Comparison of ENCODE assay signal across 14 cellular contexts in genomic region chr10:80171248-80171660, GRCh38. TPM values are rescaled to one million over a fixed set of nuclear protein-coding genes. Genes with fewer than 3 reads are reported as not detected.
A peak's percentile ranks its signal among the peaks of the same experiment; 100 is the strongest.
DNase-seq lines count a peak whose midpoint lies in the region; ATAC-seq and TF ChIP-seq lines count a peak whose summit lies in the region.
"Had no signal": no experiment of that assay in that cellular context is flagged by ENCODE, and none has a peak within 500 bp of the region (broad histone marks: within the 10 kb centered on the region; RNA-seq: fewer than 3 reads in every experiment).

No MANE protein-coding gene starts in this region.

- H3K27ac Mint-ChIP-seq in T-cell = peak overlapping the region; percentile 23 to 66

- ATAC-seq in T-cell (replicated peaks in 1 of 4) (no peak), lung (ENCODE audit: insufficient read depth, low FRiP score) (peak; percentile 49), upper lobe of left lung (ENCODE audit: low FRiP score in 2 of 2) (peak in 1 of 2 donors; percentile 77), HG03280 (IDR thresholded peaks at IDR 0.05; ENCODE audit: unreplicated experiment) (no peak)
- ATAC-seq: gastroesophageal sphincter had no signal

- H3K4me2 ChIP-seq in mammary epithelial cell (ENCODE audit: insufficient read depth, low read depth, low read length) = no peak overlapping the region

- H3K4me1 Mint-ChIP-seq in T-cell = peaks cover 12 to 24% (median 23%) of the 10 kb centered on the region in 3 donors

- CTCF ChIA-PET in mammary epithelial cell (lab: Charles Lee; ENCODE audit: low non-redundant PET) = no interaction called here
- CTCF ChIA-PET in T-cell (lab: Charles Lee) = no interaction called here

- no peak overlapping the region for H3K4me3 Mint-ChIP-seq in T-cell

- H3K36me3 ChIP-seq in breast epithelium (no peaks in the 10 kb centered on the region), mammary epithelial cell (ENCODE audit: insufficient read depth, low read length) (no peaks in the 10 kb centered on the region), lung (ENCODE audit: control insufficient read depth in 2 of 2, insufficient read depth in 2 of 2, low read length in 2 of 2) (peaks cover 0 to 54% of the 10 kb centered on the region in 2 donors), upper lobe of left lung (peaks cover 0 to 65% (median 29%) of the 10 kb centered on the region in 4 donors)
- H3K36me3 ChIP-seq: ovary had no signal

- TF ChIP-seq CTCF in breast epithelium (IDR thresholded peaks at IDR 0.05) = no peak
- no peak for TF ChIP-seq CTCF in mammary epithelial cell (conservative IDR thresholded peaks at IDR 0.05 in 1 of 2, IDR thresholded peaks at IDR 0.05 in 1 of 2; ENCODE audit: extremely low read depth in 1 of 2, insufficient read depth in 1 of 2, low read depth in 1 of 2, low read length in 2 of 2)
- no peak for TF ChIP-seq CTCF in lung (IDR thresholded peaks at IDR 0.05; ENCODE audit: control extremely low read depth, extremely low read depth)
- TF ChIP-seq CTCF in upper lobe of left lung (IDR thresholded peaks at IDR 0.05) = no peak

- peaks cover 15% of the 10 kb centered on the region for H3K36me3 Mint-ChIP-seq in T-cell

- peaks cover 3% of the 10 kb centered on the region for H4K20me1 ChIP-seq in mammary epithelial cell (ENCODE audit: insufficient read depth, low read length)

- H3K27me3 Mint-ChIP-seq in T-cell = no peaks in the 10 kb centered on the region

- H3K4me1 ChIP-seq in breast epithelium = no peaks in the 10 kb centered on the region
- H3K4me1 ChIP-seq in mammary epithelial cell (ENCODE audit: insufficient read depth, low read length) = peaks cover 5% of the 10 kb centered on the region
- H3K4me1 ChIP-seq in lung (ENCODE audit: control insufficient read depth in 2 of 2, insufficient read depth in 2 of 2, low read length in 2 of 2) = peaks cover 0 to 34% of the 10 kb centered on the region in 2 donors
- peaks cover 37 to 75% (median 39%) of the 10 kb centered on the region in 4 donors for H3K4me1 ChIP-seq in upper lobe of left lung

- no peaks in the 10 kb centered on the region for H3K9me3 Mint-ChIP-seq in T-cell

- peaks cover 53% of the 10 kb centered on the region for H3K79me2 ChIP-seq in mammary epithelial cell (ENCODE audit: insufficient read depth, low read length)

- dilution Hi-C loops in mammary epithelial cell (cut with HindIII; ENCODE audit: low sequenced_read_pairs) = no loop called here

- H3K27ac ChIP-seq in breast epithelium (peak overlapping the region; percentile 58 to 74), mammary epithelial cell (ENCODE audit: insufficient read depth, low read depth, low read length) (no peak overlapping the region), lung (ENCODE audit: low read depth in 1 of 2, low read length in 1 of 2) (peak overlapping the region in 1 of 2 donors; percentile 79), upper lobe of left lung (peak overlapping the region; percentile 33 to 69 (median 53))
- H3K27ac ChIP-seq: ovary had no signal

- TF ChIP-seq EP300 in upper lobe of left lung (IDR thresholded peaks at IDR 0.05) = peak in 1 of 4 donors; percentile 7

- BruUV-seq in mammary epithelial cell (replicated peaks; lab: Mats Ljungman, UMichigan) = no TSS peak

- H3K9ac ChIP-seq in mammary epithelial cell (ENCODE audit: insufficient read depth, low read length) = no peak overlapping the region

- TF ChIP-seq POLR2A in breast epithelium (IDR thresholded peaks at IDR 0.05) (no peak), upper lobe of left lung (IDR thresholded peaks at IDR 0.05) (no peak)

- no peaks in the 10 kb centered on the region for H3K27me3 ChIP-seq in breast epithelium
- no peaks in the 10 kb centered on the region for H3K27me3 ChIP-seq in mammary epithelial cell (ENCODE audit: insufficient read depth, low read length)
- no peaks in the 10 kb centered on the region for H3K27me3 ChIP-seq in lung (ENCODE audit: control insufficient read depth, insufficient read depth)
- H3K27me3 ChIP-seq in upper lobe of left lung = no peaks in the 10 kb centered on the region
- H3K27me3 ChIP-seq: gastroesophageal sphincter, MG63, ovary had no signal

- H3K4me3 ChIP-seq in breast epithelium (no peak overlapping the region), mammary epithelial cell (replicated peaks in 1 of 3; ENCODE audit: insufficient read depth in 1 of 3, low read depth in 2 of 3, low read length in 3 of 3) (no peak overlapping the region), lung (no peak overlapping the region), upper lobe of left lung (no peak overlapping the region)
- H3K4me3 ChIP-seq: gastroesophageal sphincter, MG63, ovary had no signal

- no peaks in the 10 kb centered on the region for H3K9me3 ChIP-seq in breast epithelium
- H3K9me3 ChIP-seq in mammary epithelial cell (replicated peaks; ENCODE audit: insufficient read depth, low read length) = no peaks in the 10 kb centered on the region
- H3K9me3 ChIP-seq in lung (ENCODE audit: control insufficient read depth in 2 of 2, insufficient read depth in 1 of 2, low read length in 1 of 2) = no peaks in the 10 kb centered on the region
- no peaks in the 10 kb centered on the region for H3K9me3 ChIP-seq in upper lobe of left lung
- H3K9me3 ChIP-seq: gastroesophageal sphincter, MG63, ovary had no signal

- DNase-seq in breast epithelium (ENCODE audit: low spot score in 2 of 2) = peak in 1 of 2 donors; percentile 41
- no peak for DNase-seq in mammary epithelial cell
- no peak for DNase-seq in T-cell
- DNase-seq in lung (ENCODE audit: low spot score) = peak; percentile 64
- DNase-seq in upper lobe of left lung = peak in 1 of 2 donors; percentile 88
- no peak for DNase-seq in hippocampal formation (lab: John Stamatoyannopoulos, UW)
- no peak for DNase-seq in iPS-NIHi11 (ENCODE audit: low spot score)
- DNase-seq: activated CD8-positive, alpha-beta memory T cell treated with anti-CD3 and anti-CD28 coated beads for 24 hours; MG63; NCI-H446 treated with DMSO at 0.1 percent for 48 hours; ovary; T-helper 9 cell had no signal

- intact Hi-C loops in breast epithelium (cut with DNase I; ENCODE audit: low total_unique reads) = no loop called here
- intact Hi-C loops in mammary epithelial cell (cut with micrococcal nuclease) = no loop called here

- POLR2A ChIA-PET in T-cell (lab: Charles Lee) = no interaction called here

- no peak overlapping the region for H2AFZ ChIP-seq in mammary epithelial cell (ENCODE audit: low read depth, low read length)

- 93% methylated on average over 7 of the region's 7 CpGs for WGBS in mammary epithelial cell (ENCODE audit: low coverage, missing lambda C conversion rate)
- WGBS in lung, 2 donors = 76 to 88% methylated on average over 7 of the region's 7 CpGs
- 71 to 80% methylated on average over 7 of the region's 7 CpGs for WGBS in upper lobe of left lung, 2 donors

- in situ Hi-C loops in mammary epithelial cell (cut with MboI; ENCODE audit: low sequenced_read_pairs in 2 of 2) = no loop called here

RNA-seq across cellular contexts. Expression of gene ANXA11, which starts 34.1 kb away (rescaled TPM):
- total RNA-seq in breast epithelium = 100 to 1,000 TPM in 1 of 3 donors, 10 to 100 TPM in 2; 83.3 to 102 (median 93.4) TPM
- total RNA-seq in mammary epithelial cell = 100 to 1,000 TPM in 1 of 2 donors, 10 to 100 TPM in 1; 36.8 to 117 TPM
- 75.0 TPM for polyA plus RNA-seq in mammary epithelial cell
- polyA minus RNA-seq in mammary epithelial cell = 154 TPM
- 100 to 1,000 TPM; 196 to 222 (median 208) TPM for total RNA-seq in T-cell
- 100 to 1,000 TPM in 1 of 2 donors, 10 to 100 TPM in 1; 97.7 to 282 TPM for total RNA-seq in lung
- 100 to 1,000 TPM; 135 to 404 TPM for polyA plus RNA-seq in lung
- total RNA-seq in upper lobe of left lung = 100 to 1,000 TPM; 108 to 327 (median 194) TPM

RNA-seq across cellular contexts. Expression of gene PLAC9, which starts 38.7 kb away (rescaled TPM):
- total RNA-seq in breast epithelium = 10 to 100 TPM in 2 of 3 donors, 1 to 10 TPM in 1; 7.5 to 66.2 (median 13.4) TPM
- total RNA-seq in mammary epithelial cell = under 1 TPM; 0.50 to 0.68 TPM
- polyA plus RNA-seq in mammary epithelial cell = 0.10 TPM
- polyA minus RNA-seq in mammary epithelial cell = not detected
- total RNA-seq in T-cell = not detected
- 10 to 100 TPM; 12.1 to 53.1 TPM for total RNA-seq in lung
- polyA plus RNA-seq in lung = 10 to 100 TPM; 11.8 to 34.7 TPM
- 10 to 100 TPM in 3 of 6 donors, 1 to 10 TPM in 1, not detected in 2; 7.9 to 82.9 (median 26.5) TPM for total RNA-seq in upper lobe of left lung
